Comparison of ENCODE assay signal across 12 cellular contexts in the genomic region with DNA sequence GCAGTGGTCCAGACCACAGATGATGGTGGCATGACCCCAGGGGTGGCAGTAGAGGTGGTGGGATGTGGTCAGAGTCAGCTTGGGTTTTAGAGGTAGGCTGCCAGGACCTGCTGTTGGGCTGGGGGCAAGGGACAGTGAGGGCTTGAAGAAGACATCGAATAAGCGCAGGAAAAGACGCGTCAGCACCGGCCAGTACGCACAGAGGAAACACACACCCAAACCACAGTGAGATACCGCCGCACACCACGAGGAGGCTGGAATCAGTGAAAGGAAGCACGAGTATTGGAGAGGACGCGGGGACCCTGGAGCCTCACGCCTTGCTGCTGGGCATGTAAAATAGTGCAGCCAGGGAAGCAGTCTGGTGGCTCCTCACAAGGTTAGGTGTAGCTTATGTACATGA. TPM values are rescaled to one million over a fixed set of nuclear protein-coding genes. Genes with fewer than 3 reads are reported as not detected.
DNase-seq lines count a peak whose midpoint lies in the region; ATAC-seq lines count a peak whose summit lies in the region.
"Had no signal": no experiment of that assay in that cellular context is flagged by ENCODE, and none has a peak within 500 bp of the region (broad histone marks: within the 10 kb centered on the region; RNA-seq: fewer than 3 reads in every experiment).

No MANE protein-coding gene starts in this region.

- DNase-seq in activated CD8-positive, alpha-beta memory T cell treated with anti-CD3 and anti-CD28 coated beads, Interleukin-2, amount 50 U/mL, for 48 hours = peak; percentile 50
- DNase-seq in activated CD8-positive, alpha-beta memory T cell treated with anti-CD3 and anti-CD28 coated beads for 24 hours = no peak
- peak; percentile 64 for DNase-seq in activated CD8-positive, alpha-beta T cell treated with anti-CD3 and anti-CD28 coated beads, Interleukin-2, amount 10 ng/mL, durations not matched to agents 7 days and 5 days
- peak; percentile 34 to 47 (median 40) for DNase-seq in effector memory CD8-positive, alpha-beta T cell
- peak; percentile 36 for DNase-seq in stimulated activated naive CD4-positive, alpha-beta T cell treated with Interleukin-2 at 50 U/mL for 16 hours (lab: John Stamatoyannopoulos, UW)
- DNase-seq in DMS153 treated with DMSO at 0.1 percent for 48 hours (lab: John Stamatoyannopoulos, UW; ENCODE audit: unreplicated experiment) (no peak), RKO (ENCODE audit: low spot score) (no peak), foreskin melanocyte (no peak)
- DNase-seq: ACHN, heart right ventricle, NCI-H510A treated with DMSO at 0.1 percent for 48 hours had no signal

- POLR2A ChIA-PET in activated CD8-positive, alpha-beta T cell treated with anti-CD3 and anti-CD28 coated beads, Interleukin-2, amount 10 ng/mL, durations not matched to agents 7 days and 5 days (lab: Charles Lee) = no interaction called here

- peaks cover 39% of the 10 kb centered on the region for H3K4me1 Mint-ChIP-seq in activated CD8-positive, alpha-beta T cell treated with anti-CD3 and anti-CD28 coated beads, Interleukin-2, amount 10 ng/mL, durations not matched to agents 7 days and 5 days (ENCODE audit: low read depth)
- H3K4me1 Mint-ChIP-seq in effector memory CD8-positive, alpha-beta T cell (ENCODE audit: low read depth in 2 of 2) = peaks cover 39 to 42% of the 10 kb centered on the region in 2 donors

- no peaks in the 10 kb centered on the region for H3K36me3 Mint-ChIP-seq in activated CD8-positive, alpha-beta T cell treated with anti-CD3 and anti-CD28 coated beads, Interleukin-2, amount 10 ng/mL, durations not matched to agents 7 days and 5 days (ENCODE audit: low read depth)
- H3K36me3 Mint-ChIP-seq in effector memory CD8-positive, alpha-beta T cell (ENCODE audit: insufficient read depth) = peaks cover 3% of the 10 kb centered on the region

- CTCF ChIA-PET in activated CD8-positive, alpha-beta T cell treated with anti-CD3 and anti-CD28 coated beads, Interleukin-2, amount 10 ng/mL, durations not matched to agents 7 days and 5 days (lab: Charles Lee) = interaction anchor here (0.7 kb wide), 1 partner anchor 130 kb away, joined by 3 read pairs; no protein-coding TSS in a partner anchor

- H3K27ac Mint-ChIP-seq in activated CD8-positive, alpha-beta T cell treated with anti-CD3 and anti-CD28 coated beads, Interleukin-2, amount 10 ng/mL, durations not matched to agents 7 days and 5 days = no peak overlapping the region
- H3K27ac Mint-ChIP-seq in effector memory CD8-positive, alpha-beta T cell = peak overlapping the region; percentile 71 to 82

- no peaks in the 10 kb centered on the region for H3K9me3 Mint-ChIP-seq in activated CD8-positive, alpha-beta T cell treated with anti-CD3 and anti-CD28 coated beads, Interleukin-2, amount 10 ng/mL, durations not matched to agents 7 days and 5 days (ENCODE audit: insufficient read depth)
- no peaks in the 10 kb centered on the region for H3K9me3 Mint-ChIP-seq in effector memory CD8-positive, alpha-beta T cell

- H3K4me3 Mint-ChIP-seq in activated CD8-positive, alpha-beta T cell treated with anti-CD3 and anti-CD28 coated beads, Interleukin-2, amount 10 ng/mL, durations not matched to agents 7 days and 5 days = no peak overlapping the region
- peak overlapping the region; percentile 74 to 78 for H3K4me3 Mint-ChIP-seq in effector memory CD8-positive, alpha-beta T cell

- peak; percentile 58 for ATAC-seq in activated CD8-positive, alpha-beta T cell treated with anti-CD3 and anti-CD28 coated beads, Interleukin-2, amount 10 ng/mL, durations not matched to agents 7 days and 5 days
- peak; percentile 61 for ATAC-seq in effector memory CD8-positive, alpha-beta T cell (replicated peaks)
- ATAC-seq: heart right ventricle had no signal

- peaks cover 23% of the 10 kb centered on the region for H3K27me3 Mint-ChIP-seq in activated CD8-positive, alpha-beta T cell treated with anti-CD3 and anti-CD28 coated beads, Interleukin-2, amount 10 ng/mL, durations not matched to agents 7 days and 5 days (ENCODE audit: low read depth)
- no peaks in the 10 kb centered on the region for H3K27me3 Mint-ChIP-seq in effector memory CD8-positive, alpha-beta T cell

RNA-seq across cellular contexts. Expression of gene PDZD4, which starts 13.5 kb away (rescaled TPM):
- total RNA-seq in activated CD8-positive, alpha-beta T cell treated with anti-CD3 and anti-CD28 coated beads, Interleukin-2, amount 10 ng/mL, durations not matched to agents 7 days and 5 days = under 1 TPM; 0.10 to 0.16 TPM

RNA-seq across cellular contexts. Expression of gene SSR4, which starts 22.4 kb away (rescaled TPM):
- 100 to 1,000 TPM; 182 to 190 TPM for total RNA-seq in activated CD8-positive, alpha-beta T cell treated with anti-CD3 and anti-CD28 coated beads, Interleukin-2, amount 10 ng/mL, durations not matched to agents 7 days and 5 days

RNA-seq across cellular contexts. Expression of gene IDH3G, which starts 22.6 kb away (rescaled TPM):
- 10 to 100 TPM; 63.2 to 66.9 TPM for total RNA-seq in activated CD8-positive, alpha-beta T cell treated with anti-CD3 and anti-CD28 coated beads, Interleukin-2, amount 10 ng/mL, durations not matched to agents 7 days and 5 days

RNA-seq across cellular contexts. Expression of gene SRPK3, which starts 36.0 kb away (rescaled TPM):
- not detected for total RNA-seq in activated CD8-positive, alpha-beta T cell treated with anti-CD3 and anti-CD28 coated beads, Interleukin-2, amount 10 ng/mL, durations not matched to agents 7 days and 5 days
- total RNA-seq: G401 had no signal

RNA-seq across cellular contexts. Expression of gene PLXNB3, which starts 52.8 kb away (rescaled TPM):
- total RNA-seq in activated CD8-positive, alpha-beta T cell treated with anti-CD3 and anti-CD28 coated beads, Interleukin-2, amount 10 ng/mL, durations not matched to agents 7 days and 5 days = 1 to 10 TPM in 1 of 2 experiments, under 1 TPM in 1; 0.83 to 1.4 TPM

Comparison
In these comparisons a context has a peak if more than half of its experiments do, and no peak if none do; other contexts are left out.
1. DNase-seq: peak in activated CD8-positive, alpha-beta memory T cell treated with anti-CD3 and anti-CD28 coated beads, Interleukin-2, amount 50 U/mL, for 48 hours (single experiment), activated CD8-positive, alpha-beta T cell treated with anti-CD3 and anti-CD28 coated beads, Interleukin-2, amount 10 ng/mL, durations not matched to agents 7 days and 5 days (single experiment), effector memory CD8-positive, alpha-beta T cell (3 of 3) and stimulated activated naive CD4-positive, alpha-beta T cell treated with Interleukin-2 at 50 U/mL for 16 hours (single experiment); none in activated CD8-positive, alpha-beta memory T cell treated with anti-CD3 and anti-CD28 coated beads for 24 hours (single experiment), DMS153 treated with DMSO at 0.1 percent for 48 hours (single experiment), RKO (single experiment) and foreskin melanocyte (single experiment).